Comparison of ENCODE assay signal across 26 cellular contexts in genomic region chr10:3750884-3751283, GRCh38. TPM values are rescaled to one million over a fixed set of nuclear protein-coding genes. Genes with fewer than 3 reads are reported as not detected.
DNase-seq lines count a peak whose midpoint lies in the region; ATAC-seq and TF ChIP-seq lines count a peak whose summit lies in the region.
"Had no signal": no experiment of that assay in that cellular context is flagged by ENCODE, and none has a peak within 500 bp of the region (broad histone marks: within the 10 kb centered on the region; RNA-seq: fewer than 3 reads in every experiment).

No MANE protein-coding gene starts in this region.

- peak overlapping the region; percentile 90 for H3K27ac ChIP-seq in skeletal muscle tissue (ENCODE audit: low read depth, low read length)
- no peak overlapping the region for H3K27ac ChIP-seq in hepatocyte
- H3K27ac ChIP-seq: C4-2B, PC-9 had no signal

- H3K9me2 ChIP-seq in hepatocyte (replicated peaks; ENCODE audit: insufficient read depth) = no peaks in the 10 kb centered on the region

- H4K20me1 ChIP-seq in hepatocyte (ENCODE audit: insufficient read depth, poor library complexity, severe bottlenecking) = no peaks in the 10 kb centered on the region

- no peak overlapping the region for H2AFZ ChIP-seq in hepatocyte
- H2AFZ ChIP-seq: PC-9 had no signal

- H3K79me2 ChIP-seq in hepatocyte = no peaks in the 10 kb centered on the region

- H3K4me3 Mint-ChIP-seq in nephron = no peak overlapping the region
- H3K4me3 Mint-ChIP-seq: activated CD8-positive, alpha-beta T cell treated with anti-CD3 and anti-CD28 coated beads, Interleukin-2, amount 10 ng/mL, durations not matched to agents 7 days and 5 days; activated naive CD8-positive, alpha-beta T cell; activated T-cell treated with anti-CD3 and anti-CD28 coated beads, Interleukin-2, amount 50 U/mL, for 24 hours; naive thymus-derived CD8-positive, alpha-beta T cell had no signal

- H3K9me3 ChIP-seq in skeletal muscle tissue (ENCODE audit: control insufficient read depth in 3 of 3, low read length in 3 of 3) (no peaks in the 10 kb centered on the region), hepatocyte (ENCODE audit: low read depth) (no peaks in the 10 kb centered on the region)
- H3K9me3 ChIP-seq: lower lobe of right lung, pancreas, spleen, stomach, thyroid gland had no signal

- H3K4me2 ChIP-seq in hepatocyte = no peak overlapping the region
- H3K4me2 ChIP-seq: PC-9 had no signal

- H3K9ac ChIP-seq in skeletal muscle tissue (ENCODE audit: low read depth in 1 of 3, low read length in 3 of 3) = no peak overlapping the region

- DNase-seq in NCI-H2227 (lab: John Stamatoyannopoulos, UW; ENCODE audit: unreplicated experiment) (peak; percentile 7), choroid plexus epithelial cell (ENCODE audit: low read depth) (peak; percentile 46), hepatocyte (ENCODE audit: low spot score) (no peak)
- DNase-seq: activated CD4-positive, alpha-beta T cell treated with anti-CD3 and anti-CD28 coated beads for 1 hour; activated effector memory CD4-positive, alpha-beta T cell treated with anti-CD3 and anti-CD28 coated beads, Interleukin-2, amount 50 U/mL, for 16 hours; activated T-cell treated with anti-CD3 and anti-CD28 coated beads, Interleukin-2, amount 50 U/mL, for 24 hours; effector CD4-positive, alpha-beta T cell; lower lobe of right lung; naive thymus-derived CD8-positive, alpha-beta T cell; NCI-H1417 treated with DMSO at 0.1 percent for 48 hours; NCI-H2081; NCI-H69; pancreas; PC-9; SHP77 treated with DMSO at 0.1 percent for 48 hours; spleen; stimulated activated CD8-positive, alpha-beta memory T cell treated with anti-CD3 and anti-CD28 coated beads, Interleukin-4, amount 100 ng/mL, for 48 hours; stomach; thyroid gland had no signal

- H3K27ac Mint-ChIP-seq in nephron = peak overlapping the region; percentile 12 to 91 (median 38)
- H3K27ac Mint-ChIP-seq: activated CD8-positive, alpha-beta T cell treated with anti-CD3 and anti-CD28 coated beads, Interleukin-2, amount 10 ng/mL, durations not matched to agents 7 days and 5 days; activated naive CD8-positive, alpha-beta T cell; activated T-cell treated with anti-CD3 and anti-CD28 coated beads, Interleukin-2, amount 50 U/mL, for 24 hours; naive thymus-derived CD8-positive, alpha-beta T cell had no signal

- ATAC-seq in HG03095 (IDR thresholded peaks at IDR 0.05; ENCODE audit: unreplicated experiment) = no peak
- no peak for ATAC-seq in HG03469 (IDR thresholded peaks at IDR 0.05; ENCODE audit: unreplicated experiment)
- ATAC-seq: activated CD8-positive, alpha-beta T cell treated with anti-CD3 and anti-CD28 coated beads, Interleukin-2, amount 10 ng/mL, durations not matched to agents 7 days and 5 days; lower lobe of right lung; naive thymus-derived CD8-positive, alpha-beta T cell had no signal

- peaks cover 30 to 41% (median 36%) of the 10 kb centered on the region in 3 donors for H3K4me1 ChIP-seq in skeletal muscle tissue (ENCODE audit: control insufficient read depth in 3 of 3, insufficient read depth in 3 of 3, low read length in 3 of 3)
- H3K4me1 ChIP-seq in hepatocyte (ENCODE audit: insufficient read depth) = peaks cover 30% of the 10 kb centered on the region

- 93% methylated on average over 8 of the region's 8 CpGs for WGBS in hepatocyte (ENCODE audit: low lambda C conversion rate, missing lambda C conversion rate)

- H3K4me3 ChIP-seq in choroid plexus epithelial cell (ENCODE audit: low read depth, low read length) (no peak overlapping the region), skeletal muscle tissue (ENCODE audit: low read length in 3 of 3) (no peak overlapping the region), hepatocyte (no peak overlapping the region)
- H3K4me3 ChIP-seq: lower lobe of right lung, pancreas, PC-9, stomach, thyroid gland had no signal

- no peaks in the 10 kb centered on the region for H3K36me3 Mint-ChIP-seq in nephron (ENCODE audit: low read depth)
- H3K36me3 Mint-ChIP-seq: activated naive CD8-positive, alpha-beta T cell; naive thymus-derived CD8-positive, alpha-beta T cell had no signal

- H3K4me1 Mint-ChIP-seq in nephron = peaks cover 52% of the 10 kb centered on the region

- no peaks in the 10 kb centered on the region for H3K9me3 Mint-ChIP-seq in nephron
- H3K9me3 Mint-ChIP-seq: activated T-cell treated with anti-CD3 and anti-CD28 coated beads, Interleukin-2, amount 50 U/mL, for 24 hours; naive thymus-derived CD8-positive, alpha-beta T cell had no signal

- H3K36me3 ChIP-seq in skeletal muscle tissue (ENCODE audit: control insufficient read depth in 3 of 3, insufficient read depth in 3 of 3, low read length in 3 of 3) = no peaks in the 10 kb centered on the region
- H3K36me3 ChIP-seq in hepatocyte (replicated peaks; ENCODE audit: insufficient read depth, low read depth) = no peaks in the 10 kb centered on the region
- H3K36me3 ChIP-seq: lower lobe of right lung, pancreas, spleen, stomach, thyroid gland had no signal

- H3K27me3 Mint-ChIP-seq in nephron (ENCODE audit: low read depth) = peaks cover 7% of the 10 kb centered on the region
- H3K27me3 Mint-ChIP-seq: activated naive CD8-positive, alpha-beta T cell had no signal

- H3K27me3 ChIP-seq in skeletal muscle tissue (ENCODE audit: control insufficient read depth in 3 of 3, insufficient read depth in 3 of 3, low read length in 3 of 3) (no peaks in the 10 kb centered on the region), hepatocyte (no peaks in the 10 kb centered on the region)
- H3K27me3 ChIP-seq: pancreas, spleen, stomach, thyroid gland had no signal

- TF ChIP-seq CTCF in choroid plexus epithelial cell (conservative IDR thresholded peaks at IDR 0.05; ENCODE audit: low read depth, low read length) (no peak), nephron (IDR thresholded peaks at IDR 0.05; ENCODE audit: unreplicated experiment in 3 of 3) (no peak), hepatocyte (IDR thresholded peaks at IDR 0.05; ENCODE audit: poor library complexity) (no peak)

RNA-seq across cellular contexts. Expression of gene KLF6, which starts 34.1 kb away (rescaled TPM):
- 50.6 TPM for total RNA-seq in skeletal muscle tissue
- total RNA-seq in hepatocyte = 157 and 187 TPM in 2 replicates
- polyA plus RNA-seq in hepatocyte = 602 and 816 TPM in 2 replicates
